In the genomic region with DNA sequence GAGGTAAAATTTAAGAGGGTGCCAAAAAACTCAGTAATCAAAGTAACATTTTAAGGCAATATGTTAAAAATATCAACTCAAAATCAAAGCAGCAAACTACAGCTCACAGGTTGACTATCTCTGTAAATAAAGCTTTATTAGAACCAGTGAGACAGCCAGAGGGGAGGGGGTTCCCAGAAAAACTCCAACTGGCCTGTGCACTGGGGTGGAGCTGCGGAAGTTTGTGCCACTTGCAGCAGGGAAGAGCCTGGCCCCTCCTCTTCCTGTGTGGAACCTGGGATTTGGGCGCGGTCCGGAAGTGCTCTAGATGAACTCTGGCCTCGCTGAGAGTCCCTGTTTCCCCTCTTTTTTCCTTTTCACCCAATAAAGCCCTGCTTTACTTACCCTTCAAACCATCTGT, we compare ENCODE assay signal across 23 cellular contexts. TPM values are rescaled to one million over a fixed set of nuclear protein-coding genes. Genes with fewer than 3 reads are reported as not detected.
"Had no signal": no experiment of that assay in that cellular context is flagged by ENCODE, and none has a peak within 500 bp of the region (broad histone marks: within the 10 kb centered on the region; RNA-seq: fewer than 3 reads in every experiment).

No MANE protein-coding gene starts in this region.

- ATAC-seq: activated CD8-positive, alpha-beta T cell treated with anti-CD3 and anti-CD28 coated beads, Interleukin-2, amount 10 ng/mL, durations not matched to agents 7 days and 5 days; Right ventricle myocardium inferior had no signal

- H3K4me2 ChIP-seq: SK-N-SH had no signal

- H3K36me3 Mint-ChIP-seq: activated naive CD4-positive, alpha-beta T cell treated with anti-CD3 and anti-CD28 coated beads, Interleukin-2, amount 50 U/mL, for 24 hours had no signal

- FAIRE-seq: bronchial epithelial cell had no signal

- H3K9me3 Mint-ChIP-seq: activated naive CD4-positive, alpha-beta T cell treated with anti-CD3 and anti-CD28 coated beads, Interleukin-2, amount 50 U/mL, for 24 hours had no signal

- H3K4me1 Mint-ChIP-seq: activated naive CD4-positive, alpha-beta T cell treated with anti-CD3 and anti-CD28 coated beads, Interleukin-2, amount 50 U/mL, for 24 hours had no signal

- H3K27ac Mint-ChIP-seq: activated CD8-positive, alpha-beta T cell treated with anti-CD3 and anti-CD28 coated beads, Interleukin-2, amount 10 ng/mL, durations not matched to agents 7 days and 5 days; activated naive CD4-positive, alpha-beta T cell treated with anti-CD3 and anti-CD28 coated beads, Interleukin-2, amount 50 U/mL, for 24 hours had no signal

- H3K4me3 Mint-ChIP-seq: activated CD8-positive, alpha-beta T cell treated with anti-CD3 and anti-CD28 coated beads, Interleukin-2, amount 10 ng/mL, durations not matched to agents 7 days and 5 days; activated naive CD4-positive, alpha-beta T cell treated with anti-CD3 and anti-CD28 coated beads, Interleukin-2, amount 50 U/mL, for 24 hours had no signal

- H3K9ac ChIP-seq: SK-N-SH had no signal

- DNase-seq: activated CD4-positive, alpha-beta T cell treated with anti-CD3 and anti-CD28 coated beads for 48 hours; activated CD4-positive, alpha-beta T cell treated with anti-CD3 and anti-CD28 coated beads, Interleukin-2, amount 50 U/mL, for 4 hours; activated CD4-positive, CD25-positive, alpha-beta regulatory T cell treated with anti-CD3 and anti-CD28 coated beads, Interleukin-2, amount 50 U/mL, for 72 hours; activated CD8-positive, alpha-beta memory T cell treated with anti-CD3 and anti-CD28 coated beads, Interleukin-2, amount 50 U/mL, for 48 hours; activated CD8-positive, alpha-beta T cell treated with anti-CD3 and anti-CD28 coated beads, Interleukin-2, amount 10 ng/mL, durations not matched to agents 7 days and 5 days; activated naive CD4-positive, alpha-beta T cell; activated T-cell treated with anti-CD3 and anti-CD28 coated beads, Interleukin-2, amount 50 U/mL, for 1 hour; aorta; central memory CD4-positive, alpha-beta T cell; Karpas-422; NCI-H1105 treated with DMSO at 0.1 percent for 48 hours; NCI-H1436 treated with DMSO at 0.1 percent for 48 hours; NCI-H187 treated with DMSO at 0.1 percent for 48 hours; NCI-H2081 treated with DMSO at 0.1 percent for 48 hours; NCI-H446 treated with DMSO at 0.1 percent for 48 hours; NCI-H524 treated with DMSO at 0.1 percent for 48 hours; NCI-H748 treated with DMSO at 0.1 percent for 48 hours; SK-N-SH; T-helper 1 cell had no signal

- H3K9me3 ChIP-seq: SK-N-SH had no signal

RNA-seq across cellular contexts. Expression of gene STON2, which starts 8.1 kb away (rescaled TPM):
- total RNA-seq: T-helper 2 cell treated with Interferon-gamma antibody and Interleukin-4, amounts not matched to agents 100 ng/mL and 5 ng/mL, for 36 hours had no signal
- polyA plus RNA-seq: SK-N-SH had no signal
